ENCODE assay signal across 8 cellular contexts in the genomic region with DNA sequence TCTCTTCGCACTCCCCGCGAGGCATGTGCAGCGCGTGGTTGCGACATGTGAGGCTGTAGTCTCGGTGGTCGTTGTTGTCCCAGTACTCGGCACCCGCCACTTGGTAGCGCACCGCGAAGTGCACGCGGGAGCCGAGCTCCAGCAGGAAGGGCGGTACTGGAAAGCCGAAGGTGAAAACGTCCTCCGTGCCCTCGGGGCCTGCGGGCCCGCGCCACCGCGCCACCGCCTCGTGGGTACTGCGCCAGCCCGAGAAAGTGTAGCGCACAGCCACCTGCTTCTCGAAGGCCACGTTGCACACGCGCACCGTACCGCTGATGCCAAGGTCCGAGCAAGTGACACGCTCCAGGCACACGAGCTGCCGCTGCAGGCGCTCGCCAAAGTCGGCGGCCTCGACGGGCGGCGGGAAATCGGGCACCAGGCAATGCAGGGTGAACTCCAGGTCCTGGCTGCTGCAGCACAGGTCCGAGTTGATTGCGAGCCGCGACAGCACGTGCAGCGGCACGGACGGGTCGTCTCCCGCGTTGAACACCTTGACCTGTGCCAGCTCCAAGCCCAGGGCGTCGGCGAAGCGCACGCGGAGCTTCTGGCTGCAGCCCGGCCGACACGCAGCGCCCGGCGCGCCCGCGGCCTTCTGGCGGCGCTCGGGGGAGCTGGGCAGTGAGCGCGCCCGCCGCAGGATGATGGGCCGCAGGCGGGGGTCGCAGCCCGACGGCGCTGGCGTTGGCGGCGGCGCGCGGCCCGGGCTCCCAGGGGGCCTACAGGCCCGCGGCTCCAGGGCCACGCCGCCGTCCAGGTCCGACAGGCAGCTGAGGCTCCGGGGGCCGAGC. TPM values are rescaled to one million over a fixed set of nuclear protein-coding genes. Genes with fewer than 3 reads are reported as not detected.
DNase-seq lines count a peak whose midpoint lies in the region; ATAC-seq, FAIRE-seq and TF ChIP-seq lines count a peak whose summit lies in the region.

No MANE protein-coding gene starts in this region.

- CTCF ChIA-PET in endothelial cell of umbilical vein (lab: Charles Lee), result interaction anchor here (0.8 to 2.0 kb wide), 8 partner anchors 7 to 1957 kb away, joined by 3 to 9 read pairs (median 4); no protein-coding TSS in a partner anchor

- H3K36me3 Mint-ChIP-seq in T-helper 2 cell treated with Interferon-gamma antibody and Interleukin-4, amounts not matched to agents 5 μg/mL and 100 μg/mL, for 36 hours (ENCODE audit: low read depth), result peaks cover 28% of the 10 kb centered on the region
- H3K36me3 Mint-ChIP-seq in natural killer cell treated with Interleukin-12 subunit alpha and Interleukin-12 subunit beta and Interleukin-15 and Interleukin-18, amount 100 ng/mL, for 72 hours, result peaks cover 2% of the 10 kb centered on the region

- H3K9ac ChIP-seq in endothelial cell of umbilical vein (replicated peaks; ENCODE audit: extremely low read depth, insufficient read depth, low read length), result peak overlapping the region; percentile 91

- intact Hi-C loops in endothelial cell of umbilical vein (cut with micrococcal nuclease), result no loop called here

- H3K79me2 ChIP-seq in endothelial cell of umbilical vein (ENCODE audit: control insufficient read depth, insufficient read depth, low read length), result peaks cover 6% of the 10 kb centered on the region

- ATAC-seq in natural killer cell treated with Interleukin-12 subunit alpha and Interleukin-12 subunit beta and Interleukin-15 and Interleukin-18, amount 100 ng/mL, for 72 hours, result no peak
- no peak for ATAC-seq in GM19324 (IDR thresholded peaks at IDR 0.05; ENCODE audit: low FRiP score, unreplicated experiment)

- no peaks in the 10 kb centered on the region for H3K9me1 ChIP-seq in endothelial cell of umbilical vein (replicated peaks; ENCODE audit: control insufficient read depth, extremely low read depth, insufficient read depth, low read length)

- no peak for DNase-seq in T-helper 2 cell treated with Interferon-gamma antibody and Interleukin-4, amounts not matched to agents 5 μg/mL and 100 μg/mL, for 36 hours (ENCODE audit: low spot score)
- DNase-seq in T-helper 2 cell (no peak), Peyer's patch (peak in 1 of 3 donors; percentile 49), endothelial cell of umbilical vein (ENCODE audit: low read depth, low spot score) (no peak), NCI-H2029 treated with DMSO at 0.1 percent for 48 hours (lab: John Stamatoyannopoulos, UW) (no peak), SKM-1 (lab: John Stamatoyannopoulos, UW; ENCODE audit: unreplicated experiment) (no peak)
- no peak for DNase-seq in natural killer cell treated with Interleukin-12 subunit alpha and Interleukin-12 subunit beta and Interleukin-15 and Interleukin-18, amount 100 ng/mL, for 72 hours (ENCODE audit: low spot score)

- H3K9me3 ChIP-seq in Peyer's patch, result no peaks in the 10 kb centered on the region
- H3K9me3 ChIP-seq in endothelial cell of umbilical vein (replicated peaks; ENCODE audit: control insufficient read depth, insufficient read depth, low read length), result no peaks in the 10 kb centered on the region

- H3K4me1 Mint-ChIP-seq in T-helper 2 cell treated with Interferon-gamma antibody and Interleukin-4, amounts not matched to agents 5 μg/mL and 100 μg/mL, for 36 hours (ENCODE audit: low read depth), result peaks cover 36% of the 10 kb centered on the region
- peaks cover 27 to 29% of the 10 kb centered on the region in 2 donors for H3K4me1 Mint-ChIP-seq in natural killer cell treated with Interleukin-12 subunit alpha and Interleukin-12 subunit beta and Interleukin-15 and Interleukin-18, amount 100 ng/mL, for 72 hours (ENCODE audit: low read depth in 2 of 2)

- TF ChIP-seq CTCF in Peyer's patch (IDR thresholded peaks at IDR 0.05) (no peak), endothelial cell of umbilical vein (IDR thresholded peaks at IDR 0.05; ENCODE audit: extremely low read depth in 1 of 2, insufficient read depth in 1 of 2, low read depth in 1 of 2, low read length in 2 of 2) (no peak)

- H3K4me1 ChIP-seq in Peyer's patch (peaks cover 0 to 35% (median 14%) of the 10 kb centered on the region in 4 donors), endothelial cell of umbilical vein (ENCODE audit: control insufficient read depth, extremely low read depth, insufficient read depth, low read length) (peaks cover 15% of the 10 kb centered on the region)

- H3K36me3 ChIP-seq in Peyer's patch, result peaks cover 0 to 19% (median 0%) of the 10 kb centered on the region in 3 donors
- peaks cover 0 to 6% of the 10 kb centered on the region in 2 experiments for H3K36me3 ChIP-seq in endothelial cell of umbilical vein (ENCODE audit: control insufficient read depth in 2 of 2, extremely low read depth in 1 of 2, insufficient read depth in 2 of 2, low read length in 2 of 2)

- no peaks in the 10 kb centered on the region for H3K9me3 Mint-ChIP-seq in T-helper 2 cell treated with Interferon-gamma antibody and Interleukin-4, amounts not matched to agents 5 μg/mL and 100 μg/mL, for 36 hours
- no peaks in the 10 kb centered on the region for H3K9me3 Mint-ChIP-seq in natural killer cell treated with Interleukin-12 subunit alpha and Interleukin-12 subunit beta and Interleukin-15 and Interleukin-18, amount 100 ng/mL, for 72 hours

- H3K4me3 Mint-ChIP-seq in T-helper 2 cell treated with Interferon-gamma antibody and Interleukin-4, amounts not matched to agents 5 μg/mL and 100 μg/mL, for 36 hours, result peak overlapping the region; percentile 88
- H3K4me3 Mint-ChIP-seq in natural killer cell treated with Interleukin-12 subunit alpha and Interleukin-12 subunit beta and Interleukin-15 and Interleukin-18, amount 100 ng/mL, for 72 hours, result peak overlapping the region; percentile 100

- dilution Hi-C loops in endothelial cell of umbilical vein (cut with MboI; ENCODE audit: extremely low pct_ligation_motif_present, low sequenced_read_pairs), result no loop called here

- BruUV-seq in endothelial cell of umbilical vein (replicated peaks; lab: Mats Ljungman, UMichigan), result no TSS peak

- H3K27me3 ChIP-seq in Peyer's patch, result no peaks in the 10 kb centered on the region
- no peaks in the 10 kb centered on the region for H3K27me3 ChIP-seq in endothelial cell of umbilical vein (ENCODE audit: control insufficient read depth in 2 of 2, insufficient read depth in 2 of 2, low read length in 2 of 2)

- TF ChIP-seq POLR2A in Peyer's patch (IDR thresholded peaks at IDR 0.05) (no peak), endothelial cell of umbilical vein (IDR thresholded peaks at IDR 0.05; ENCODE audit: low read depth, low read length) (no peak)

- H3K4me3 ChIP-seq in Peyer's patch (peak overlapping the region; percentile 64 to 80 (median 72)), endothelial cell of umbilical vein (replicated peaks in 1 of 3; ENCODE audit: insufficient read depth in 1 of 3, low read depth in 1 of 3, low read length in 3 of 3) (peak overlapping the region; percentile 60 to 87 (median 85))

- POLR2A ChIA-PET in endothelial cell of umbilical vein (lab: Charles Lee), result no interaction called here

- no peak for FAIRE-seq in endothelial cell of umbilical vein (lab: Jason Lieb, UNC)

- H3K27ac ChIP-seq in Peyer's patch (peak overlapping the region; percentile 88 to 98 (median 95)), endothelial cell of umbilical vein (ENCODE audit: insufficient read depth, low read depth, low read length) (peak overlapping the region; percentile 61)

- no peaks in the 10 kb centered on the region for H4K20me1 ChIP-seq in endothelial cell of umbilical vein (replicated peaks; ENCODE audit: control insufficient read depth, extremely low read depth, insufficient read depth, low read length)

- peak overlapping the region; percentile 98 for H2AFZ ChIP-seq in endothelial cell of umbilical vein (ENCODE audit: low read depth, low read length)

- no peak overlapping the region for H3K27ac Mint-ChIP-seq in T-helper 2 cell treated with Interferon-gamma antibody and Interleukin-4, amounts not matched to agents 5 μg/mL and 100 μg/mL, for 36 hours
- H3K27ac Mint-ChIP-seq in natural killer cell treated with Interleukin-12 subunit alpha and Interleukin-12 subunit beta and Interleukin-15 and Interleukin-18, amount 100 ng/mL, for 72 hours, result peak overlapping the region; percentile 74 to 96

- H3K4me2 ChIP-seq in endothelial cell of umbilical vein (ENCODE audit: insufficient read depth, low read length), result peak overlapping the region; percentile 84

- H3K27me3 Mint-ChIP-seq in T-helper 2 cell treated with Interferon-gamma antibody and Interleukin-4, amounts not matched to agents 5 μg/mL and 100 μg/mL, for 36 hours (ENCODE audit: low read depth), result no peaks in the 10 kb centered on the region
- H3K27me3 Mint-ChIP-seq in natural killer cell treated with Interleukin-12 subunit alpha and Interleukin-12 subunit beta and Interleukin-15 and Interleukin-18, amount 100 ng/mL, for 72 hours, result no peaks in the 10 kb centered on the region

RNA-seq across cellular contexts. Expression of gene PPP1R3D, which starts 0.8 kb away (rescaled TPM):
- 10 to 100 TPM in 2 of 4 donors, 1 to 10 TPM in 2; 2.5 to 14.2 (median 9.0) TPM for total RNA-seq in Peyer's patch
- 4.9 and 5.2 TPM in 2 replicates for total RNA-seq in endothelial cell of umbilical vein
- polyA plus RNA-seq in endothelial cell of umbilical vein, result 1.7 and 2.3 TPM in 2 replicates
- polyA plus RNA-seq in endothelial cell of umbilical vein (2011; cell fraction: cytosol; rRNA removed), result 1.2 and 1.4 TPM in 2 replicates
- polyA plus RNA-seq in endothelial cell of umbilical vein (2011; cell fraction: nucleus; rRNA removed), result 1.1 and 1.3 TPM in 2 replicates
- 3.3 and 3.6 TPM in 2 replicates for polyA plus RNA-seq in endothelial cell of umbilical vein (2012)
- polyA minus RNA-seq in endothelial cell of umbilical vein, result 3.5 and 3.8 TPM in 2 replicates
- polyA minus RNA-seq in endothelial cell of umbilical vein (2011; cell fraction: cytosol; rRNA and poly(A)+ RNA removed), result 2.2 TPM
- polyA minus RNA-seq in endothelial cell of umbilical vein (2011; cell fraction: nucleus; rRNA and poly(A)+ RNA removed), result 2.9 and 4.0 TPM in 2 replicates
- 10 to 100 TPM; 10.2 to 16.4 TPM for total RNA-seq in natural killer cell treated with Interleukin-12 subunit alpha and Interleukin-12 subunit beta and Interleukin-15 and Interleukin-18, amount 100 ng/mL, for 72 hours

RNA-seq across cellular contexts. Expression of gene FAM217B, which starts 0.9 kb away (rescaled TPM):
- total RNA-seq in Peyer's patch, result 10 to 100 TPM in 3 of 4 donors, 1 to 10 TPM in 1; 7.9 to 18.5 (median 17.4) TPM
- total RNA-seq in endothelial cell of umbilical vein, result 8.2 and 9.9 TPM in 2 replicates
- polyA plus RNA-seq in endothelial cell of umbilical vein, result 2.1 and 2.7 TPM in 2 replicates
- polyA plus RNA-seq in endothelial cell of umbilical vein (2011; cell fraction: cytosol; rRNA removed), result 2.8 and 3.0 TPM in 2 replicates
- polyA plus RNA-seq in endothelial cell of umbilical vein (2011; cell fraction: nucleus; rRNA removed), result 3.5 and 7.1 TPM in 2 replicates
- polyA plus RNA-seq in endothelial cell of umbilical vein (2012), result 3.2 and 4.9 TPM in 2 replicates
- polyA minus RNA-seq in endothelial cell of umbilical vein, result 3.2 and 3.4 TPM in 2 replicates
- 4.5 TPM for polyA minus RNA-seq in endothelial cell of umbilical vein (2011; cell fraction: cytosol; rRNA and poly(A)+ RNA removed)
- polyA minus RNA-seq in endothelial cell of umbilical vein (2011; cell fraction: nucleus; rRNA and poly(A)+ RNA removed), result 3.7 and 5.5 TPM in 2 replicates
- total RNA-seq in natural killer cell treated with Interleukin-12 subunit alpha and Interleukin-12 subunit beta and Interleukin-15 and Interleukin-18, amount 100 ng/mL, for 72 hours, result 10 to 100 TPM; 27.7 to 31.7 TPM

RNA-seq across cellular contexts. Expression of gene SYCP2, which starts 5.8 kb away (rescaled TPM):
- total RNA-seq in Peyer's patch, result 10 to 100 TPM in 1 of 4 donors, 1 to 10 TPM in 3; 2.0 to 35.5 (median 2.7) TPM
- total RNA-seq in endothelial cell of umbilical vein, result 0.35 and 0.67 TPM in 2 replicates
- polyA plus RNA-seq in endothelial cell of umbilical vein, result 0.03 and 0.07 TPM in 2 replicates
- polyA plus RNA-seq in endothelial cell of umbilical vein (2011; cell fraction: cytosol; rRNA removed), result 0.03 and 0.06 TPM in 2 replicates
- 1.1 and 1.9 TPM in 2 replicates for polyA plus RNA-seq in endothelial cell of umbilical vein (2011; cell fraction: nucleus; rRNA removed)
- polyA plus RNA-seq in endothelial cell of umbilical vein (2012), result 0.04 and 0.30 TPM in 2 replicates
- polyA minus RNA-seq in endothelial cell of umbilical vein, result 0.66 TPM in 1 of 2 replicates, not detected in the other
- not detected for polyA minus RNA-seq in endothelial cell of umbilical vein (2011; cell fraction: cytosol; rRNA and poly(A)+ RNA removed)
- polyA minus RNA-seq in endothelial cell of umbilical vein (2011; cell fraction: nucleus; rRNA and poly(A)+ RNA removed), result 0.72 and 1.0 TPM in 2 replicates
- 1 to 10 TPM; 1.4 to 4.4 TPM for total RNA-seq in natural killer cell treated with Interleukin-12 subunit alpha and Interleukin-12 subunit beta and Interleukin-15 and Interleukin-18, amount 100 ng/mL, for 72 hours

RNA-seq across cellular contexts. Expression of gene CDH26, which starts 19.0 kb away (rescaled TPM):
- total RNA-seq in Peyer's patch, result 1 to 10 TPM in 3 of 4 donors, under 1 TPM in 1; 0.88 to 9.8 (median 2.1) TPM
- total RNA-seq in endothelial cell of umbilical vein, result not detected in 2 replicates
- polyA plus RNA-seq in endothelial cell of umbilical vein, result 0.01 and 0.03 TPM in 2 replicates
- polyA plus RNA-seq in endothelial cell of umbilical vein (2011; cell fraction: cytosol; rRNA removed), result 0.03 and 0.09 TPM in 2 replicates
- 0.43 and 0.70 TPM in 2 replicates for polyA plus RNA-seq in endothelial cell of umbilical vein (2011; cell fraction: nucleus; rRNA removed)
- polyA plus RNA-seq in endothelial cell of umbilical vein (2012), result 0.11 and 0.13 TPM in 2 replicates
- polyA minus RNA-seq in endothelial cell of umbilical vein, result 0.15 and 0.22 TPM in 2 replicates
- polyA minus RNA-seq in endothelial cell of umbilical vein (2011; cell fraction: cytosol; rRNA and poly(A)+ RNA removed), result not detected
- 0.38 and 0.53 TPM in 2 replicates for polyA minus RNA-seq in endothelial cell of umbilical vein (2011; cell fraction: nucleus; rRNA and poly(A)+ RNA removed)
- total RNA-seq in natural killer cell treated with Interleukin-12 subunit alpha and Interleukin-12 subunit beta and Interleukin-15 and Interleukin-18, amount 100 ng/mL, for 72 hours, result 1 to 10 TPM; 1.8 TPM
